23 cellular contexts compared by ENCODE assay signal in the genomic region with DNA sequence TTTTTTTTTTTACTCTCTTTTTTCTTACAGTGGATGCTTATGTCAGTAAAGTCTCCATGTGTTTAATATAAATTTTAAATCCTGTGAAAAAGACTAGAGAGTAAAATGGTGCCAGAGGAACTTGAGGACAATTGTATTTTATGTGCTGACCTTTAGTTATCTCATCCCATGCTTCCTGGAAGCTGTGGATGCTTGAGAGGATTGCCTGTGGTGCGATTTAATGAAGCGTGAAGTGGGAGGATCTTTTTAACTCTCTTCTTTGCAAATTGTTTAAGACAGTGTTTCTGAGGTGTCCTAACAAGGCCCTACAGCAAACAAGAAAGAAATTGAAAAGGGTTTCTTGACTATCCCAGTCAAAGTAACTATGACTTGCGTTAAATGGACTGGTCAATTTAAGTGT.
A peak's percentile ranks its signal among the peaks of the same experiment; 100 is the strongest.
DNase-seq lines count a peak whose midpoint lies in the region; ATAC-seq and TF ChIP-seq lines count a peak whose summit lies in the region.
"Had no signal": no experiment of that assay in that cellular context is flagged by ENCODE, and none has a peak within 500 bp of the region (broad histone marks: within the 10 kb centered on the region; RNA-seq: fewer than 3 reads in every experiment).

No MANE protein-coding gene starts in this region.

- no peaks in the 10 kb centered on the region for H3K27me3 ChIP-seq in transverse colon
- H3K27me3 ChIP-seq: colonic mucosa, Peyer's patch, uterus had no signal

- peak overlapping the region; percentile 35; the same call in 1 of the 2 replicates for H3K27ac ChIP-seq in SK-N-MC
- H3K27ac ChIP-seq in transverse colon: peak overlapping the region in 3 of 4 donors; percentile 15 to 52 (median 17)
- H3K27ac ChIP-seq: colonic mucosa, Peyer's patch, suprapubic skin, uterus had no signal

- H3K36me3 ChIP-seq in SK-N-MC (ENCODE audit: insufficient read depth, low read length) (no peaks in the 10 kb centered on the region), transverse colon (no peaks in the 10 kb centered on the region)
- H3K36me3 ChIP-seq: colonic mucosa, Peyer's patch, suprapubic skin, uterus had no signal

- intact Hi-C loops in left ventricle myocardium superior (cut with micrococcal nuclease): no loop called here
- intact Hi-C loops in left cardiac atrium (cut with DNase I): loop anchor here (10.0 kb wide), 3 partner anchors 300 to 670 kb away; no protein-coding TSS in a partner anchor
- intact Hi-C loops in transverse colon (cut with DNase I; ENCODE audit: low total_unique reads): no loop called here

- ATAC-seq in left ventricle myocardium superior (peak; percentile 53), left cardiac atrium (no peak), GM19463 (IDR thresholded peaks at IDR 0.05; ENCODE audit: unreplicated experiment) (no peak)
- ATAC-seq: activated T-cell treated with anti-CD3 and anti-CD28 coated beads, Interleukin-2, amount 50 U/mL, for 72 hours; SK-N-SH treated with all-trans-retinoic acid at 6 μM for 48 hours; stimulated activated effector memory CD8-positive, alpha-beta T cell treated with anti-CD3 and anti-CD28 coated beads, Interleukin-12 subunit alpha, Interleukin-12 subunit beta, amount 100 ng/mL, for 72 hours had no signal

- no peak for TF ChIP-seq CTCF in transverse colon (IDR thresholded peaks at IDR 0.05)

- no peak for TF ChIP-seq POLR2A in transverse colon (IDR thresholded peaks at IDR 0.05)

- CTCF ChIA-PET in HEK293T (lab: Yijun Ruan, JAX): no interaction called here

- TF ChIP-seq EP300 in transverse colon (IDR thresholded peaks at IDR 0.05; ENCODE audit: low read depth): no peak

- H3K4me3 ChIP-seq in SK-N-MC (peak overlapping the region; percentile 32), transverse colon (no peak overlapping the region)
- H3K4me3 ChIP-seq: colonic mucosa, Peyer's patch, smooth muscle cell, suprapubic skin, uterus had no signal

- 62 to 79% methylated on average over 3 of the region's 3 CpGs for WGBS in transverse colon (ENCODE audit: low coverage in 1 of 2), 2 donors

- POLR2A ChIA-PET in HEK293T (lab: Yijun Ruan, JAX): no interaction called here

- no peaks in the 10 kb centered on the region for H3K9me3 ChIP-seq in SK-N-MC (ENCODE audit: low read depth, low read length)
- no peaks in the 10 kb centered on the region for H3K9me3 ChIP-seq in transverse colon
- H3K9me3 ChIP-seq: colonic mucosa, Peyer's patch, suprapubic skin, uterus had no signal

- peaks cover 0 to 4% (median 0%) of the 10 kb centered on the region in 4 donors for H3K4me1 ChIP-seq in transverse colon
- H3K4me1 ChIP-seq: colonic mucosa, Peyer's patch, suprapubic skin, uterus had no signal

- no peak for DNase-seq in left ventricle myocardium superior
- no peak for DNase-seq in left cardiac atrium
- DNase-seq in SK-N-MC (ENCODE audit: low read depth, low spot score): no peak
- DNase-seq in left kidney (ENCODE audit: low read depth, low spot score): peak; percentile 90
- DNase-seq in transverse colon: no peak
- DNase-seq in HEK293T (ENCODE audit: extremely low spot score): no peak
- DNase-seq in inferior parietal cortex (ENCODE audit: extremely low spot score): no peak
- DNase-seq: ACHN; activated CD4-positive, alpha-beta T cell treated with anti-CD3 and anti-CD28 coated beads for 48 hours; activated naive CD4-positive, alpha-beta T cell treated with Interleukin-2 at 50 U/mL for 16 hours; activated T-cell treated with anti-CD3 and anti-CD28 coated beads, Interleukin-2, amount 50 U/mL, for 72 hours; colonic mucosa; NCI-H1105 treated with DMSO at 0.1 percent for 48 hours; NCI-H2029 treated with DMSO at 0.1 percent for 48 hours; NCI-H510A; nucleus accumbens; Peyer's patch; uterus had no signal

- in situ Hi-C loops in transverse colon (cut with MboI; ENCODE audit: low pct_ligation_motif_present in 1 of 4, low pct_unique_long_range_greater_than_20kb in 1 of 4, low sequenced_read_pairs in 3 of 4): loop anchor here in 2 of 4 donors (25.0 kb wide), 3 partner anchors 132 to 682 kb away; no protein-coding TSS in a partner anchor

- no peak overlapping the region for H3K9ac ChIP-seq in SK-N-MC (ENCODE audit: insufficient read length)

TF ChIP-seq in HEK293T, 16 proteins besides CTCF, POLR2A, EP300 and RAD21:
- TF ChIP-seq TARDBP (IDR thresholded peaks at IDR 0.05) (no peak), HDGF (IDR thresholded peaks at IDR 0.05; ENCODE audit: borderline replicate concordance) (no peak), CTBP1 (IDR thresholded peaks at IDR 0.05; ENCODE audit: borderline replicate concordance) (no peak), ARNT (IDR thresholded peaks at IDR 0.05) (no peak), NFRKB (IDR thresholded peaks at IDR 0.05) (no peak), LEF1 (IDR thresholded peaks at IDR 0.05; ENCODE audit: borderline replicate concordance) (no peak), FOXA1 (IDR thresholded peaks at IDR 0.05) (no peak)

Comparison
In these comparisons a context has a peak if more than half of its experiments do, and no peak if none do; other contexts are left out.
1. intact Hi-C loops: an anchor here in left cardiac atrium (10.0 kb wide); none called in left ventricle myocardium superior and transverse colon.